Comparison of ENCODE assay signal across 9 cellular contexts in the genomic region with DNA sequence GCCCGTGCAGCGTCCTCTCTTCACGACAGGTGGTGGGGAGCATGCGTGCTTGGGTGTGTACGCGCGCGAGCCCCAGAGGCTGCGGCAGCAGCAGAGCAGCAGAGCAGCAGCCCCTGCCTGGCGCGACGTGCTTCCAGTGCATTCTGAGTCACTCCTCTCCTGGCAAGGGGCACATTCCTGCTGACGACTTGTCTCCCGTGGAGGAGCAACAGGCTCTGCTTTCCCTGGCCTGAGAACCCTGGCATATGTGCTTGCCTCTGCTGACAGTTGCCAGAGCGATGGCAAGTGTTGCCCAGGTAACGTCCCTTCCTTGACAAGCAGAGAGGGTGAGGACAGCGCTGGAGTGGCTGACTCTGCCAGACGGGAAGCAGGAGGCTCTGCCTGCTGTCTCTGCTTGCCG.
DNase-seq lines count a peak whose midpoint lies in the region; ATAC-seq and TF ChIP-seq lines count a peak whose summit lies in the region.
"Had no signal": no experiment of that assay in that cellular context is flagged by ENCODE, and none has a peak within 500 bp of the region (broad histone marks: within the 10 kb centered on the region; RNA-seq: fewer than 3 reads in every experiment).

No MANE protein-coding gene starts in this region.

- H3K27me3 ChIP-seq in dorsolateral prefrontal cortex, result no peaks in the 10 kb centered on the region

- DNase-seq in COR-L47 (lab: John Stamatoyannopoulos, UW) (peak; percentile 87), NCI-H2171 (lab: John Stamatoyannopoulos, UW) (peak; percentile 91), dorsolateral prefrontal cortex (peak in 8 of 10 donors; percentile 61 to 84 (median 70)), myocyte (ENCODE audit: low read depth) (peak; percentile 84), NK-92 (lab: John Stamatoyannopoulos, UW; ENCODE audit: unreplicated experiment) (no peak)

- no peak for TF ChIP-seq CTCF in dorsolateral prefrontal cortex (IDR thresholded peaks at IDR 0.05 in 54 of 56, conservative IDR thresholded peaks at IDR 0.05 in 2 of 56; ENCODE audit: low read depth in 1 of 56, partially characterized antibody in 56 of 56)

- intact Hi-C loops in dorsolateral prefrontal cortex (cut with DNase I), result no loop called here

- ATAC-seq in GM19328 (IDR thresholded peaks at IDR 0.05; ENCODE audit: unreplicated experiment), result no peak
- no peak for ATAC-seq in HG02588 (IDR thresholded peaks at IDR 0.05; ENCODE audit: unreplicated experiment)
- ATAC-seq in HG03025 (IDR thresholded peaks at IDR 0.05; ENCODE audit: low FRiP score, unreplicated experiment), result no peak

- H3K4me3 ChIP-seq in dorsolateral prefrontal cortex, result peak overlapping the region in 38 of 59 donors; percentile 0 to 51 (median 29)
- H3K4me3 ChIP-seq: SK-N-MC had no signal

- H3K27ac ChIP-seq in dorsolateral prefrontal cortex, result peak overlapping the region in 36 of 59 donors; percentile 6 to 77 (median 43)
- H3K27ac ChIP-seq: SK-N-MC had no signal
